In genomic region chr1:156225677-156226014, GRCh38 we compare ENCODE assay signal across 1 cellular context.
TF ChIP-seq lines count a peak whose summit lies in the region.

No MANE protein-coding gene starts in this region.

TF ChIP-seq in GM23338, 12 proteins besides CTCF, POLR2A, EP300 and RAD21:
- no peak for TF ChIP-seq CREB1 (CRISPR knock-in tag; IDR thresholded peaks at IDR 0.05; ENCODE audit: low read depth)
- no peak for TF ChIP-seq STAT1 (IDR thresholded peaks at IDR 0.05; ENCODE audit: unreplicated experiment)
- no peak for TF ChIP-seq ZNF462 (CRISPR knock-in tag; IDR thresholded peaks at IDR 0.05)
- no peak for TF ChIP-seq EZH2 (IDR thresholded peaks at IDR 0.05; ENCODE audit: low read depth, unreplicated experiment)
- TF ChIP-seq ZNF114 (CRISPR knock-in tag; IDR thresholded peaks at IDR 0.05): no peak
